In genomic region chr6:24910331-24910849, GRCh38 we compare ENCODE assay signal across 8 cellular contexts. TPM values are rescaled to one million over a fixed set of nuclear protein-coding genes. Genes with fewer than 3 reads are reported as not detected.
DNase-seq lines count a peak whose midpoint lies in the region; ATAC-seq lines count a peak whose summit lies in the region.

No MANE protein-coding gene starts in this region.

- H3K4me3 ChIP-seq in GM08714 (ENCODE audit: low read length): peak overlapping the region; percentile 63; the same call in 1 of the 2 replicates
- peak overlapping the region; percentile 56 for H3K4me3 ChIP-seq in effector memory CD4-positive, alpha-beta T cell (ENCODE audit: insufficient read depth, low read depth, low read length, poor library complexity, severe bottlenecking)
- peak overlapping the region; percentile 66 to 81 for H3K4me3 ChIP-seq in muscle layer of duodenum (ENCODE audit: low read depth in 1 of 2, low read length in 2 of 2)
- peak overlapping the region; percentile 6 to 53 for H3K4me3 ChIP-seq in aorta (ENCODE audit: low read length in 2 of 2)

- H3K9me3 ChIP-seq in effector memory CD4-positive, alpha-beta T cell (ENCODE audit: control insufficient read depth, low read length): no peaks in the 10 kb centered on the region
- H3K9me3 ChIP-seq in muscle layer of duodenum (ENCODE audit: control insufficient read depth in 1 of 2, low read length in 2 of 2) (no peaks in the 10 kb centered on the region), aorta (ENCODE audit: control insufficient read depth, low read length) (no peaks in the 10 kb centered on the region)

- peaks cover 81% of the 10 kb centered on the region for H3K4me1 ChIP-seq in effector memory CD4-positive, alpha-beta T cell (ENCODE audit: control insufficient read depth, insufficient read depth, low read length, poor library complexity, severe bottlenecking)
- H3K4me1 ChIP-seq in muscle layer of duodenum (ENCODE audit: control insufficient read depth in 1 of 2, insufficient read depth in 2 of 2, low read length in 2 of 2) (peaks cover 0 to 20% of the 10 kb centered on the region in 2 donors), aorta (ENCODE audit: control insufficient read depth in 1 of 2, insufficient read depth in 2 of 2, low read length in 2 of 2) (no peaks in the 10 kb centered on the region)

- intact Hi-C loops in aorta (cut with DNase I): no loop called here

- peak in 3 of 5 experiments; percentile 11 to 58 (median 33) for DNase-seq in T-helper 2 cell
- DNase-seq in effector memory CD4-positive, alpha-beta T cell: no peak
- peak in 1 of 2 donors; percentile 81 for DNase-seq in aorta
- no peak for DNase-seq in NCI-H128 (lab: John Stamatoyannopoulos, UW; ENCODE audit: unreplicated experiment)
- no peak for DNase-seq in NCI-H446 (lab: John Stamatoyannopoulos, UW)

- peak overlapping the region; percentile 80 for H3K27ac ChIP-seq in effector memory CD4-positive, alpha-beta T cell (ENCODE audit: insufficient read depth, low read length, poor library complexity, severe bottlenecking)
- H3K27ac ChIP-seq in muscle layer of duodenum (ENCODE audit: low read length) (no peak overlapping the region), aorta (ENCODE audit: low read depth in 1 of 2, low read length in 2 of 2) (no peak overlapping the region)

- WGBS in aorta, 2 donors: 1 to 4% methylated on average over 29 of the region's 29 CpGs

- H3K36me3 ChIP-seq in effector memory CD4-positive, alpha-beta T cell (ENCODE audit: control insufficient read depth, insufficient read depth, low read length): peaks cover 28% of the 10 kb centered on the region
- H3K36me3 ChIP-seq in muscle layer of duodenum (ENCODE audit: control insufficient read depth in 1 of 2, insufficient read depth in 2 of 2, low read length in 2 of 2) (no peaks in the 10 kb centered on the region), aorta (ENCODE audit: control insufficient read depth in 1 of 2, insufficient read depth in 2 of 2, low read length in 1 of 2) (no peaks in the 10 kb centered on the region)

- ATAC-seq in HG02571 (IDR thresholded peaks at IDR 0.05; ENCODE audit: unreplicated experiment): peak; percentile 47
- peak; percentile 60 for ATAC-seq in aorta (ENCODE audit: low FRiP score)

- no peaks in the 10 kb centered on the region for H3K27me3 ChIP-seq in effector memory CD4-positive, alpha-beta T cell (replicated peaks; ENCODE audit: control insufficient read depth, insufficient read depth, low read length, poor library complexity, severe bottlenecking)
- H3K27me3 ChIP-seq in muscle layer of duodenum (ENCODE audit: low read depth, low read length): no peaks in the 10 kb centered on the region
- no peaks in the 10 kb centered on the region for H3K27me3 ChIP-seq in aorta (ENCODE audit: control insufficient read depth in 1 of 2, insufficient read depth in 2 of 2, low read length in 1 of 2)

RNA-seq across cellular contexts. Expression of gene RIPOR2, which starts 25.4 kb away (rescaled TPM):
- total RNA-seq in aorta: 10 to 100 TPM in 1 of 2 donors, 1 to 10 TPM in 1; 9.7 to 16.1 TPM
- 1 to 10 TPM; 1.1 to 2.5 TPM for polyA plus RNA-seq in aorta

Comparison
In these comparisons a context has a peak if more than half of its experiments do, and no peak if none do; other contexts are left out.
1. DNase-seq: peak in T-helper 2 cell (3 of 5); none in effector memory CD4-positive, alpha-beta T cell (0 of 3), NCI-H128 (single experiment) and NCI-H446 (0 of 2).
2. Peak in every context shown above with its lines, with median percentiles within 50 percentile points of each other: H3K4me3 ChIP-seq.